Comparison of ENCODE assay signal across 1 cellular context in the genomic region with DNA sequence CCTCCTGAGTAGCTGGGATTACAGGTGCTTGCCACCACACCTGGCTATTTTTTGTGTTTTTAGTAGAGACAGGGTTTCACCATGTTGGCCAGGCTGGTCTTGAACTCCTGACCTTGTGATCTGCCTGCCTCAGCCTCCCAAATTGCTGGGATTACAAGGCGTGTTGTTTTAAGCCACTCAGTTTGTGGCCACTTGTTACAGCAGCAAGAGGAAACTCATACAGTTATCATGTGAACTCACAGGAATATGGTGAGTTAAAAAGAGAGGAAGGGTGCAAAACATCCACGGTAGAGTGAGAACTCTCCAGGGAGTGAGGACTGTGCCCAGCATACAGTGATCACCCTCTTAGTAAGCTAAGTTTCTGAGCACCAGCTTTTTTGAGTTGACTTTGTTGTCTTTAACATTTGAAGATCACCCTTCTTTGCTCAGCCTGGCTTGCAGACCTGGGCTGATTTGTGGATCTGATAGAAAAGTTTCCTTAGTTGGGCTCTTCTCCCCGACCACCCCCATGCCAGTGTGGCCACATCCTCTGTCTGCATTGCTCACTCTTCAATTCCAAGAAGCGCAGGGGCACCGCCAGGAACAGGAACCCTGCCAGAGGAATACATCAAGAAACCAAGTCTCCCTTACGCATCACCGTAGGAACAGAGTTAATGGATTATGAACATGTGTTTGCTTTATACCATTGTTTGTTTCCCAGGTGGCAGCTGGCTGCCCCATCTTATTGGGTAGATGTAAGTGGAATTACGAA.
TF ChIP-seq lines count a peak whose summit lies in the region.

No MANE protein-coding gene starts in this region.

TF ChIP-seq in GM23338, 12 proteins besides CTCF, POLR2A, EP300 and RAD21 (continued from another document):
- TF ChIP-seq, protein P1, sequence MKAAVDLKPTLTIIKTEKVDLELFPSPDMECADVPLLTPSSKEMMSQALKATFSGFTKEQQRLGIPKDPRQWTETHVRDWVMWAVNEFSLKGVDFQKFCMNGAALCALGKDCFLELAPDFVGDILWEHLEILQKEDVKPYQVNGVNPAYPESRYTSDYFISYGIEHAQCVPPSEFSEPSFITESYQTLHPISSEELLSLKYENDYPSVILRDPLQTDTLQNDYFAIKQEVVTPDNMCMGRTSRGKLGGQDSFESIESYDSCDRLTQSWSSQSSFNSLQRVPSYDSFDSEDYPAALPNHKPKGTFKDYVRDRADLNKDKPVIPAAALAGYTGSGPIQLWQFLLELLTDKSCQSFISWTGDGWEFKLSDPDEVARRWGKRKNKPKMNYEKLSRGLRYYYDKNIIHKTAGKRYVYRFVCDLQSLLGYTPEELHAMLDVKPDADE (IDR thresholded peaks at IDR 0.05): no peak
